ENCODE assay signal across 22 cellular contexts in the genomic region with DNA sequence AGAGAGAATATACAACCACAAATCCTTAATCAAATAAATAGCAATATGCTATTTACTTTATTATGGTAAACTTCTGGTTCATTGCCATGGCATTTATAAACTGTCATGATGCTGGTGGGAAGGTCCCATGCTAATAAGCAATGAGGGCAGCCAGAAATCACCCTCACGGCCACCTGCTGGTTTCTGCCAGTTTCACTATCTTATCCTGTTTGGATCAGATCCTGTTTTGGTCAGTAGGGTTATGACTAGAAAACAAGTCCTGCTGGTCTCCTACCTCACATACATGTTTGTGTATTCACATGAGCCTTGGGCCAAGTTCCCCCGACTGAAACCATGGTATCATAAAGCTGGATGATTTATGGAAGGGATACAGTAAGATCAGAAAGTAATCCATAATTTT. TPM values are rescaled to one million over a fixed set of nuclear protein-coding genes. Genes with fewer than 3 reads are reported as not detected.
DNase-seq lines count a peak whose midpoint lies in the region; ATAC-seq, FAIRE-seq and TF ChIP-seq lines count a peak whose summit lies in the region.
"Had no signal": no experiment of that assay in that cellular context is flagged by ENCODE, and none has a peak within 500 bp of the region (broad histone marks: within the 10 kb centered on the region; RNA-seq: fewer than 3 reads in every experiment).

No MANE protein-coding gene starts in this region.

- TF ChIP-seq POLR2A in A549 (IDR thresholded peaks at IDR 0.05; ENCODE audit: low read length) = no peak
- TF ChIP-seq POLR2A in adrenal gland (IDR thresholded peaks at IDR 0.05) = no peak

- FAIRE-seq in A549 (lab: Jason Lieb, UNC) = peak; percentile 97
- FAIRE-seq: K562 had no signal

- TF ChIP-seq RAD21 in A549 (conservative IDR thresholded peaks at IDR 0.05 in 1 of 2, IDR thresholded peaks at IDR 0.05 in 1 of 2) = no peak

- H3K9me3 ChIP-seq in A549 (no peaks in the 10 kb centered on the region), adrenal gland (replicated peaks in 1 of 3) (no peaks in the 10 kb centered on the region)
- H3K9me3 ChIP-seq: BE2C, SJSA1 had no signal

- H3K4me2 ChIP-seq in A549 = no peak overlapping the region

- TF ChIP-seq EP300 in A549 (IDR thresholded peaks at IDR 0.05) = no peak

- POLR2A ChIA-PET in A549 (lab: Yijun Ruan, JAX) = no interaction called here

- H3K4me1 ChIP-seq in A549 (no peaks in the 10 kb centered on the region), adrenal gland (replicated peaks in 1 of 2) (no peaks in the 10 kb centered on the region)
- H3K4me1 ChIP-seq: BE2C, SJSA1 had no signal

- peak in 1 of 2 experiments; percentile 2 for DNase-seq in A549 (ENCODE audit: low read depth in 1 of 2, low spot score in 1 of 2)
- DNase-seq in epithelial cell of proximal tubule (ENCODE audit: low read depth) = no peak
- DNase-seq in GM03348 (ENCODE audit: low spot score) = no peak
- no peak for DNase-seq in adrenal gland
- no peak for DNase-seq in DMS153 treated with DMSO at 0.1 percent for 48 hours (lab: John Stamatoyannopoulos, UW; ENCODE audit: unreplicated experiment)
- DNase-seq: BE2C; CD4-positive, CD25-positive, alpha-beta regulatory T cell; COR-L47; GOT3; MV-4-11; NCI-H1694 treated with DMSO at 0.1 percent for 48 hours; NCI-H2107; NCI-H2227 treated with DMSO at 0.1 percent for 48 hours; NCI-H510A treated with DMSO at 0.1 percent for 48 hours; T-helper 17 cell had no signal

- no peak overlapping the region for H3K27ac ChIP-seq in A549
- no peak overlapping the region for H3K27ac ChIP-seq in adrenal gland
- H3K27ac ChIP-seq: SJSA1 had no signal

- WGBS in A549 (ENCODE audit: missing lambda C conversion rate) = 17% methylated on average over 2 of the region's 2 CpGs
- WGBS in adrenal gland, 4 donors = 55 to 69% (median 59%) methylated on average over 1 to 2 of the region's 2 CpGs

- ATAC-seq in A549 = no peak
- ATAC-seq in GM18858 (IDR thresholded peaks at IDR 0.05; ENCODE audit: unreplicated experiment) = peak; percentile 53
- peak; percentile 65 for ATAC-seq in HG03558 (IDR thresholded peaks at IDR 0.05; ENCODE audit: extremely low read depth, unreplicated experiment)
- ATAC-seq in GM18909 (IDR thresholded peaks at IDR 0.05; ENCODE audit: poor library complexity, unreplicated experiment) = no peak
- ATAC-seq: HCT116, K562, T-helper 17 cell had no signal

- H3K4me3 ChIP-seq in A549 = no peak overlapping the region
- H3K4me3 ChIP-seq in epithelial cell of proximal tubule (ENCODE audit: low read depth, low read length) = no peak overlapping the region
- no peak overlapping the region for H3K4me3 ChIP-seq in adrenal gland
- H3K4me3 ChIP-seq: K562, SJSA1 had no signal

- intact Hi-C loops in adrenal gland (cut with DNase I) = no loop called here

- peaks cover 6% of the 10 kb centered on the region for H3K27me3 ChIP-seq in adrenal gland
- H3K27me3 ChIP-seq: BE2C, SJSA1 had no signal

- CTCF ChIA-PET in A549 (lab: Yijun Ruan, JAX) = no interaction called here

- H3K36me3 ChIP-seq in adrenal gland (replicated peaks in 1 of 2) = no peaks in the 10 kb centered on the region
- H3K36me3 ChIP-seq: BE2C, SJSA1 had no signal

- TF ChIP-seq CTCF in A549 (IDR thresholded peaks at IDR 0.05) (no peak), epithelial cell of proximal tubule (conservative IDR thresholded peaks at IDR 0.05; ENCODE audit: low read depth, low read length) (peak; percentile 10), adrenal gland (IDR thresholded peaks at IDR 0.05) (no peak)

TF ChIP-seq in A549, 52 proteins besides CTCF, POLR2A, EP300 and RAD21:
- TF ChIP-seq SREBF2 (IDR thresholded peaks at IDR 0.05) (no peak), PHF8 (IDR thresholded peaks at IDR 0.05; ENCODE audit: borderline replicate concordance, low read depth) (no peak), CBX8 (IDR thresholded peaks at IDR 0.05) (no peak), NPAS2 (CRISPR knock-in tag; IDR thresholded peaks at IDR 0.05; ENCODE audit: borderline replicate concordance) (no peak), CHD4 (IDR thresholded peaks at IDR 0.05; ENCODE audit: borderline replicate concordance) (no peak), RARB (CRISPR knock-in tag; IDR thresholded peaks at IDR 0.05) (no peak)
- TF ChIP-seq, protein P1, sequence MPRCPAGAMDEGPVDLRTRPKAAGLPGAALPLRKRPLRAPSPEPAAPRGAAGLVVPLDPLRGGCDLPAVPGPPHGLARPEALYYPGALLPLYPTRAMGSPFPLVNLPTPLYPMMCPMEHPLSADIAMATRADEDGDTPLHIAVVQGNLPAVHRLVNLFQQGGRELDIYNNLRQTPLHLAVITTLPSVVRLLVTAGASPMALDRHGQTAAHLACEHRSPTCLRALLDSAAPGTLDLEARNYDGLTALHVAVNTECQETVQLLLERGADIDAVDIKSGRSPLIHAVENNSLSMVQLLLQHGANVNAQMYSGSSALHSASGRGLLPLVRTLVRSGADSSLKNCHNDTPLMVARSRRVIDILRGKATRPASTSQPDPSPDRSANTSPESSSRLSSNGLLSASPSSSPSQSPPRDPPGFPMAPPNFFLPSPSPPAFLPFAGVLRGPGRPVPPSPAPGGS (IDR thresholded peaks at IDR 0.05) = no peak
- TF ChIP-seq, protein P2, sequence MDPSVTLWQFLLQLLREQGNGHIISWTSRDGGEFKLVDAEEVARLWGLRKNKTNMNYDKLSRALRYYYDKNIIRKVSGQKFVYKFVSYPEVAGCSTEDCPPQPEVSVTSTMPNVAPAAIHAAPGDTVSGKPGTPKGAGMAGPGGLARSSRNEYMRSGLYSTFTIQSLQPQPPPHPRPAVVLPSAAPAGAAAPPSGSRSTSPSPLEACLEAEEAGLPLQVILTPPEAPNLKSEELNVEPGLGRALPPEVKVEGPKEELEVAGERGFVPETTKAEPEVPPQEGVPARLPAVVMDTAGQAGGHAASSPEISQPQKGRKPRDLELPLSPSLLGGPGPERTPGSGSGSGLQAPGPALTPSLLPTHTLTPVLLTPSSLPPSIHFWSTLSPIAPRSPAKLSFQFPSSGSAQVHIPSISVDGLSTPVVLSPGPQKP (IDR thresholded peaks at IDR 0.05; ENCODE audit: low read depth, low read length) = no peak

RNA-seq across cellular contexts. Expression of a gene that starts 28.1 kb away (rescaled TPM):
- polyA plus RNA-seq in A549 (2011; rRNA removed) (not detected in 2 replicates), A549 (2017; fragmentation: RNase III; extraction: RNeasy Plus Mini Kit Qiagen cat#74134 plus additional on column Dnase treatment) (not detected in 3 replicates), adrenal gland (not detected)
- polyA plus RNA-seq in A549 (2012; cell fraction: cytosol; rRNA removed) = not detected in 2 replicates
- polyA plus RNA-seq in A549 (2012; cell fraction: nucleus; rRNA removed) = not detected in 2 replicates
- not detected in 2 replicates for polyA minus RNA-seq in A549 (2011; rRNA and poly(A)+ RNA removed)
- total RNA-seq in epithelial cell of proximal tubule (not detected in 2 replicates), adrenal gland (not detected)
- total RNA-seq: A172; CD4-positive, CD25-positive, alpha-beta regulatory T cell; SJSA1; T-helper 17 cell had no signal
- polyA plus RNA-seq: CD4-positive, CD25-positive, alpha-beta regulatory T cell had no signal

RNA-seq across cellular contexts. Expression of a gene that starts 28.7 kb away (rescaled TPM):
- polyA plus RNA-seq in A549 (2011; rRNA removed) (not detected in 2 replicates), A549 (2017; fragmentation: RNase III; extraction: RNeasy Plus Mini Kit Qiagen cat#74134 plus additional on column Dnase treatment) (not detected in 3 replicates), adrenal gland (not detected)
- polyA plus RNA-seq in A549 (2012; cell fraction: cytosol; rRNA removed) = not detected in 2 replicates
- not detected in 2 replicates for polyA plus RNA-seq in A549 (2012; cell fraction: nucleus; rRNA removed)
- not detected in 2 replicates for polyA minus RNA-seq in A549 (2011; rRNA and poly(A)+ RNA removed)
- total RNA-seq in epithelial cell of proximal tubule (not detected in 2 replicates), adrenal gland (not detected)
- total RNA-seq: A172; CD4-positive, CD25-positive, alpha-beta regulatory T cell; K562; SJSA1; T-helper 17 cell had no signal
- polyA plus RNA-seq: CD4-positive, CD25-positive, alpha-beta regulatory T cell had no signal

RNA-seq across cellular contexts. Expression of a gene that starts 41.9 kb away (rescaled TPM):
- polyA plus RNA-seq in A549 (2011; rRNA removed) (0.07 TPM in 1 of 2 replicates, not detected in the other), A549 (2017; fragmentation: RNase III; extraction: RNeasy Plus Mini Kit Qiagen cat#74134 plus additional on column Dnase treatment) (not detected in 3 replicates), adrenal gland (not detected)
- polyA plus RNA-seq in A549 (2012; cell fraction: cytosol; rRNA removed) = 0.03 and 0.04 TPM in 2 replicates
- not detected in 2 replicates for polyA plus RNA-seq in A549 (2012; cell fraction: nucleus; rRNA removed)
- polyA minus RNA-seq in A549 (2011; rRNA and poly(A)+ RNA removed) = not detected in 2 replicates
- total RNA-seq in epithelial cell of proximal tubule (not detected in 2 replicates), adrenal gland (not detected)
- total RNA-seq: A172; CD4-positive, CD25-positive, alpha-beta regulatory T cell; K562; SJSA1; T-helper 17 cell had no signal
- polyA plus RNA-seq: CD4-positive, CD25-positive, alpha-beta regulatory T cell; K562 had no signal

RNA-seq across cellular contexts. Expression of a gene that starts 58.0 kb away (rescaled TPM):
- polyA plus RNA-seq in A549 (2011; rRNA removed) = 18.1 and 29.6 TPM in 2 replicates
- polyA plus RNA-seq in A549 (2012; cell fraction: cytosol; rRNA removed) = 46.7 and 51.9 TPM in 2 replicates
- polyA plus RNA-seq in A549 (2012; cell fraction: nucleus; rRNA removed) = 175 and 176 TPM in 2 replicates
- 10.4 to 12.2 TPM (median 11.5 TPM) in 3 replicates for polyA plus RNA-seq in A549 (2017; fragmentation: RNase III; extraction: RNeasy Plus Mini Kit Qiagen cat#74134 plus additional on column Dnase treatment)
- 8.9 and 13.8 TPM in 2 replicates for polyA minus RNA-seq in A549 (2011; rRNA and poly(A)+ RNA removed)
- total RNA-seq in epithelial cell of proximal tubule = 3.2 and 6.6 TPM in 2 replicates
- total RNA-seq in adrenal gland = 10 to 100 TPM in 5 of 8 donors, 1 to 10 TPM in 3; 2.1 to 34.0 (median 20.7) TPM
- polyA plus RNA-seq in adrenal gland = 100 to 1,000 TPM in 2 of 3 donors, 1 to 10 TPM in 1; 7.3 to 203 (median 193) TPM

Comparison
In these comparisons a context has a peak if more than half of its experiments do, and no peak if none do; other contexts are left out.
1. ATAC-seq: peak in GM18858 (single experiment) and HG03558 (single experiment); none in A549 (0 of 2) and GM18909 (single experiment).